1 cellular context compared by ENCODE assay signal in genomic region chr2:47272031-47272864, GRCh38.
TF ChIP-seq lines count a peak whose summit lies in the region.

No MANE protein-coding gene starts in this region.

TF ChIP-seq in HepG2, 621 proteins besides CTCF, POLR2A, EP300 and RAD21 (continued from another document and continues in another):
- TF ChIP-seq ZNF646 (CRISPR knock-in tag; IDR thresholded peaks at IDR 0.05), result no peak
- no peak for TF ChIP-seq ASH2L (IDR thresholded peaks at IDR 0.05; ENCODE audit: insufficient read length, low read depth, low read length)
- TF ChIP-seq ZNF691 (CRISPR knock-in tag; IDR thresholded peaks at IDR 0.05; ENCODE audit: borderline replicate concordance, low read depth), result peak; percentile 91; the same call in 1 of the 2 replicates
- TF ChIP-seq RFXANK (CRISPR knock-in tag; IDR thresholded peaks at IDR 0.05), result no peak
- no peak for TF ChIP-seq ZBTB37 (CRISPR knock-in tag; IDR thresholded peaks at IDR 0.05)
- TF ChIP-seq GABPA (IDR thresholded peaks at IDR 0.05; ENCODE audit: low read depth, low read length), result no peak
- TF ChIP-seq GABPA (CRISPR knock-in tag; IDR thresholded peaks at IDR 0.05; ENCODE audit: low read depth), result peak; percentile 63
- TF ChIP-seq ZNF749 (CRISPR knock-in tag; IDR thresholded peaks at IDR 0.05; ENCODE audit: borderline replicate concordance), result no peak
- TF ChIP-seq RBAK (CRISPR knock-in tag; IDR thresholded peaks at IDR 0.05), result no peak
- no peak for TF ChIP-seq FOSL1 (CRISPR knock-in tag; IDR thresholded peaks at IDR 0.05; ENCODE audit: borderline replicate concordance)
- no peak for TF ChIP-seq ARNT (IDR thresholded peaks at IDR 0.05)
- peak; percentile 71; the same call in 1 of the 2 replicates for TF ChIP-seq ZNF768 (CRISPR knock-in tag; IDR thresholded peaks at IDR 0.05)
- TF ChIP-seq SP2 (CRISPR knock-in tag; IDR thresholded peaks at IDR 0.05), result 0 out of 2 replicates have a peak, but pooled peaks have one; percentile 13
- TF ChIP-seq MED13 (CRISPR knock-in tag; IDR thresholded peaks at IDR 0.05), result no peak
- no peak; the same call in 1 of the 2 replicates for TF ChIP-seq ZBTB43 (CRISPR knock-in tag; conservative IDR thresholded peaks at IDR 0.05)
- TF ChIP-seq ZNF747 (CRISPR knock-in tag; IDR thresholded peaks at IDR 0.05; ENCODE audit: borderline replicate concordance), result 0 out of 2 replicates have a peak, but pooled peaks have one; percentile 31
- TF ChIP-seq ZNF720 (CRISPR knock-in tag; IDR thresholded peaks at IDR 0.05), result no peak
- peak; percentile 88; the same call in 1 of the 2 replicates for TF ChIP-seq MXD4 (CRISPR knock-in tag; IDR thresholded peaks at IDR 0.05)
- no peak for TF ChIP-seq ZNF800 (CRISPR knock-in tag; IDR thresholded peaks at IDR 0.05)
- TF ChIP-seq ZNF891 (CRISPR knock-in tag; IDR thresholded peaks at IDR 0.05), result no peak; the same call in 1 of the 2 replicates
- peak; percentile 84 for TF ChIP-seq RXRA (CRISPR knock-in tag; IDR thresholded peaks at IDR 0.05)
- TF ChIP-seq SP4 (CRISPR knock-in tag; IDR thresholded peaks at IDR 0.05), result peak; percentile 84
- 0 out of 2 replicates have a peak, but pooled peaks have one; percentile 12 for TF ChIP-seq RFX5 (IDR thresholded peaks at IDR 0.05; ENCODE audit: low read depth, low read length)
- TF ChIP-seq DZIP1 (CRISPR knock-in tag; IDR thresholded peaks at IDR 0.05), result peak; percentile 83; the same call in 1 of the 2 replicates
- TF ChIP-seq SPEN (CRISPR knock-in tag; IDR thresholded peaks at IDR 0.05; ENCODE audit: low read depth), result peak; percentile 82; the same call in 1 of the 2 replicates
- TF ChIP-seq ZFYVE20 (CRISPR knock-in tag; IDR thresholded peaks at IDR 0.05; ENCODE audit: borderline replicate concordance, low read depth), result no peak
- TF ChIP-seq USF2 (IDR thresholded peaks at IDR 0.05; ENCODE audit: low read depth, low read length), result no peak
- no peak for TF ChIP-seq USF2 (CRISPR knock-in tag; IDR thresholded peaks at IDR 0.05; ENCODE audit: borderline replicate concordance)
- no peak for TF ChIP-seq ZNF263 (CRISPR knock-in tag; IDR thresholded peaks at IDR 0.05)
- peak; percentile 90; the same call in 1 of the 2 replicates for TF ChIP-seq ZSCAN29 (CRISPR knock-in tag; conservative IDR thresholded peaks at IDR 0.05)
- peak; percentile 61; the same call in 1 of the 2 replicates for TF ChIP-seq MYC (CRISPR knock-in tag; IDR thresholded peaks at IDR 0.05; ENCODE audit: borderline replicate concordance)
- peak; percentile 93 for TF ChIP-seq ZNF296 (CRISPR knock-in tag; conservative IDR thresholded peaks at IDR 0.05)
- no peak for TF ChIP-seq XBP1 (CRISPR knock-in tag; IDR thresholded peaks at IDR 0.05)
- no peak for TF ChIP-seq ARNTL (CRISPR knock-in tag; IDR thresholded peaks at IDR 0.05)
- no peak for TF ChIP-seq AKNA (CRISPR knock-in tag; IDR thresholded peaks at IDR 0.05; ENCODE audit: borderline replicate concordance)
- peak; percentile 79 for TF ChIP-seq YEATS2 (CRISPR knock-in tag; IDR thresholded peaks at IDR 0.05; ENCODE audit: borderline replicate concordance)
- TF ChIP-seq ZNF713 (CRISPR knock-in tag; IDR thresholded peaks at IDR 0.05), result no peak
